In the genomic region with DNA sequence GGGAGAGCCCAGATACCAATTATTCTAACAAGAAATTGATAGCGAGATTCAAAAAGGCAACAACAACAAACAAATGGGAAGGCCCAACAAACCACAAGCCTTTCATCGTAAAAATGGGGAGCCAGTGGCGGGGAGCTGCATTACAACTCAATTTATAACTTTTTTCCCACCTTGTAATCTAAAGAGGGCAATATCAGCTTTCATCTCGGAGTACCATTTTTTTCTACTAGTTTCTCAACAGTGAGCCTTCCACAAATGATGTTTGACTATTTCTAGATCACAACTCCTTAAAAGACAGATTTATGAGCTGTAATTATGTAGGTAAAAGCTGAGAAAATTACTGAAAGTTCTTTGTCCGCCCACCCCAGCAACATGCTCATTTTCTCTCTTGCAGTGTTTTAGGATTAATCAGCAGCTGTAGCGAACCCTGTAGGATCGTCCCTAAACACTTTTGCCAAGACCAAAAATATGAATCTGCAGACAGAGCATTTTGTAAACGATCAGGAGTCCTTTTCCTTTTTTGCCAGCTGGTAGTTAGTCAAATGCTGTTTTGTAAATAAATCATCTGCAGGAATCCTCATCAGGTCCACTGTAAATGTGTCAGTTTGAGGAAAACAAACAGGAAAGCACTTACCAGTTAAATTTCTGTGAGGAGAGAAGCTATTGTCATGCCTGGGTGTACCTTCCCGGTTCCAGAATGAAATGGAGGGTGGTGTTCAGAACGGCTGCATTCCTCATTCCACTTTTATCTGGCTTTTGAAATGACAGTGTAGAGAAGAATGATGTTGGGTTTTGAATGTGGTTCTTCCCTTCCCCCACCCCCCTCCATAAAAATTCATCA, we compare ENCODE assay signal across 9 cellular contexts. TPM values are rescaled to one million over a fixed set of nuclear protein-coding genes. Genes with fewer than 3 reads are reported as not detected.
DNase-seq lines count a peak whose midpoint lies in the region; ATAC-seq, FAIRE-seq and TF ChIP-seq lines count a peak whose summit lies in the region.
"Had no signal": no experiment of that assay in that cellular context is flagged by ENCODE, and none has a peak within 500 bp of the region (broad histone marks: within the 10 kb centered on the region; RNA-seq: fewer than 3 reads in every experiment).

No MANE protein-coding gene starts in this region.

- no peak for TF ChIP-seq POLR2A in A549 (IDR thresholded peaks at IDR 0.05; ENCODE audit: low read length)

- no peak for DNase-seq in A549 (ENCODE audit: low read depth in 1 of 2, low spot score in 1 of 2)
- DNase-seq in HS-27A (ENCODE audit: low read depth): peak; percentile 46
- peak; percentile 63 for DNase-seq in astrocyte (ENCODE audit: low read depth)
- peak; percentile 39 for DNase-seq in kidney tubule cell (ENCODE audit: low spot score)
- DNase-seq in glutamatergic neuron: no peak
- no peak for DNase-seq in activated CD4-positive, alpha-beta T cell treated with anti-CD3 and anti-CD28 coated beads, Interleukin-2, amount 10 ng/mL, durations not matched to agents 7 days and 5 days
- DNase-seq in RPMI8226: no peak
- no peak for DNase-seq in pancreas
- DNase-seq: activated CD8-positive, alpha-beta T cell treated with anti-CD3 and anti-CD28 coated beads, Interleukin-2, amount 10 ng/mL, durations not matched to agents 7 days and 5 days had no signal

- peak overlapping the region; percentile 53 for H2AFZ ChIP-seq in astrocyte (ENCODE audit: low read depth, low read length)

- H3K9me3 Mint-ChIP-seq in astrocyte (ENCODE audit: unreplicated experiment) (no peaks in the 10 kb centered on the region), glutamatergic neuron (ENCODE audit: unreplicated experiment) (no peaks in the 10 kb centered on the region)
- H3K9me3 Mint-ChIP-seq in activated CD4-positive, alpha-beta T cell treated with anti-CD3 and anti-CD28 coated beads, Interleukin-2, amount 10 ng/mL, durations not matched to agents 7 days and 5 days: no peaks in the 10 kb centered on the region

- FAIRE-seq in A549 (lab: Jason Lieb, UNC): no peak
- peak; percentile 56 for FAIRE-seq in astrocyte (lab: Jason Lieb, UNC)
- FAIRE-seq in pancreas (lab: Jason Lieb, UNC): no peak

- no peaks in the 10 kb centered on the region for H3K36me3 Mint-ChIP-seq in astrocyte (ENCODE audit: low read depth, unreplicated experiment)
- H3K36me3 Mint-ChIP-seq in glutamatergic neuron (ENCODE audit: unreplicated experiment): no peaks in the 10 kb centered on the region
- H3K36me3 Mint-ChIP-seq in activated CD4-positive, alpha-beta T cell treated with anti-CD3 and anti-CD28 coated beads, Interleukin-2, amount 10 ng/mL, durations not matched to agents 7 days and 5 days (ENCODE audit: low read depth): no peaks in the 10 kb centered on the region

- H3K27me3 Mint-ChIP-seq in astrocyte (ENCODE audit: low read depth, unreplicated experiment) (no peaks in the 10 kb centered on the region), glutamatergic neuron (ENCODE audit: unreplicated experiment) (peaks cover 2% of the 10 kb centered on the region)
- peaks cover 18% of the 10 kb centered on the region for H3K27me3 Mint-ChIP-seq in activated CD4-positive, alpha-beta T cell treated with anti-CD3 and anti-CD28 coated beads, Interleukin-2, amount 10 ng/mL, durations not matched to agents 7 days and 5 days

- intact Hi-C loops in pancreas (cut with DNase I): no loop called here

- H3K4me3 Mint-ChIP-seq in astrocyte (ENCODE audit: unreplicated experiment) (peak overlapping the region; percentile 89), glutamatergic neuron (ENCODE audit: unreplicated experiment) (no peak overlapping the region)
- H3K4me3 Mint-ChIP-seq in activated CD4-positive, alpha-beta T cell treated with anti-CD3 and anti-CD28 coated beads, Interleukin-2, amount 10 ng/mL, durations not matched to agents 7 days and 5 days: no peak overlapping the region
- H3K4me3 Mint-ChIP-seq: activated CD8-positive, alpha-beta T cell treated with anti-CD3 and anti-CD28 coated beads, Interleukin-2, amount 10 ng/mL, durations not matched to agents 7 days and 5 days had no signal

- POLR2A ChIA-PET in A549 (lab: Yijun Ruan, JAX): no interaction called here
- POLR2A ChIA-PET in activated CD4-positive, alpha-beta T cell treated with anti-CD3 and anti-CD28 coated beads, Interleukin-2, amount 10 ng/mL, durations not matched to agents 7 days and 5 days (lab: Charles Lee): no interaction called here

- peaks cover 7% of the 10 kb centered on the region for H3K79me2 ChIP-seq in astrocyte (ENCODE audit: insufficient read depth, low read length)

- TF ChIP-seq EP300 in A549 (IDR thresholded peaks at IDR 0.05): no peak

- H3K4me2 ChIP-seq in A549: peak overlapping the region; percentile 46
- H3K4me2 ChIP-seq in astrocyte (ENCODE audit: low read length): peak overlapping the region; percentile 89

- peak overlapping the region; percentile 86 for H3K9ac ChIP-seq in astrocyte (ENCODE audit: low read length)

- ATAC-seq in A549 (peak; percentile 54 to 62; a peak in 5 of 6 replicates), pancreas (no peak)
- ATAC-seq: activated CD8-positive, alpha-beta T cell treated with anti-CD3 and anti-CD28 coated beads, Interleukin-2, amount 10 ng/mL, durations not matched to agents 7 days and 5 days had no signal

- peak overlapping the region; percentile 94 for H3K27ac Mint-ChIP-seq in astrocyte (ENCODE audit: unreplicated experiment)
- H3K27ac Mint-ChIP-seq in glutamatergic neuron (ENCODE audit: unreplicated experiment): no peak overlapping the region
- H3K27ac Mint-ChIP-seq in activated CD4-positive, alpha-beta T cell treated with anti-CD3 and anti-CD28 coated beads, Interleukin-2, amount 10 ng/mL, durations not matched to agents 7 days and 5 days: no peak overlapping the region
- H3K27ac Mint-ChIP-seq: activated CD8-positive, alpha-beta T cell treated with anti-CD3 and anti-CD28 coated beads, Interleukin-2, amount 10 ng/mL, durations not matched to agents 7 days and 5 days had no signal

- no peaks in the 10 kb centered on the region for H4K20me1 ChIP-seq in astrocyte (ENCODE audit: insufficient read depth, low read length)

- CTCF ChIA-PET in A549 (lab: Yijun Ruan, JAX): interaction anchor here (0.6 to 1.0 kb wide), 4 partner anchors 11 to 848 kb away, joined by 3 to 4 read pairs (median 3); no protein-coding TSS in a partner anchor
- CTCF ChIA-PET in activated CD4-positive, alpha-beta T cell treated with anti-CD3 and anti-CD28 coated beads, Interleukin-2, amount 10 ng/mL, durations not matched to agents 7 days and 5 days (lab: Charles Lee): interaction anchor here (0.6 to 1.0 kb wide), 2 partner anchors 9 to 205 kb away, joined by 3 to 6 read pairs; no protein-coding TSS in a partner anchor

- TF ChIP-seq CTCF in A549 (IDR thresholded peaks at IDR 0.05) (no peak), astrocyte (IDR thresholded peaks at IDR 0.05; ENCODE audit: insufficient read depth, low read depth, low read length) (peak; percentile 7), glutamatergic neuron (IDR thresholded peaks at IDR 0.05; ENCODE audit: partially characterized antibody, unreplicated experiment) (no peak), pancreas (IDR thresholded peaks at IDR 0.05) (no peak)

- H3K9me3 ChIP-seq in A549 (no peaks in the 10 kb centered on the region), astrocyte (ENCODE audit: insufficient read depth, low read depth, low read length) (no peaks in the 10 kb centered on the region), pancreas (no peaks in the 10 kb centered on the region)

- TF ChIP-seq RAD21 in A549 (conservative IDR thresholded peaks at IDR 0.05 in 1 of 2, IDR thresholded peaks at IDR 0.05 in 1 of 2): no peak

- H3K27ac ChIP-seq in A549 (peak overlapping the region; percentile 41 to 52; a peak in 3 of 6 replicates), astrocyte (ENCODE audit: low read depth, low read length) (peak overlapping the region; percentile 75), pancreas (no peak overlapping the region)

- 53% methylated on average over 10 of the region's 10 CpGs for WGBS in A549 (ENCODE audit: missing lambda C conversion rate)
- 44 to 45% methylated on average over 10 of the region's 10 CpGs for WGBS in pancreas, 2 donors

- H3K4me3 ChIP-seq in A549 (no peak overlapping the region; the same call in 2 of the 3 replicates), astrocyte (ENCODE audit: insufficient read depth, low read depth, low read length) (peak overlapping the region; percentile 70), pancreas (no peak overlapping the region)

- peaks cover 15% of the 10 kb centered on the region; the same call in 2 of the 3 replicates for H3K4me1 ChIP-seq in A549
- peaks cover 14% of the 10 kb centered on the region for H3K4me1 ChIP-seq in astrocyte (ENCODE audit: insufficient read depth, low read length)
- H3K4me1 ChIP-seq in pancreas: no peaks in the 10 kb centered on the region

- H3K36me3 ChIP-seq in astrocyte (ENCODE audit: insufficient read depth, low read length) (no peaks in the 10 kb centered on the region), pancreas (no peaks in the 10 kb centered on the region)

- H3K27me3 ChIP-seq in astrocyte (ENCODE audit: insufficient read depth, low read length) (peaks cover 3% of the 10 kb centered on the region), pancreas (no peaks in the 10 kb centered on the region)

- H3K4me1 Mint-ChIP-seq in astrocyte (ENCODE audit: low read depth, unreplicated experiment): peaks cover 23% of the 10 kb centered on the region
- peaks cover 9% of the 10 kb centered on the region for H3K4me1 Mint-ChIP-seq in glutamatergic neuron (ENCODE audit: low read depth, unreplicated experiment)
- H3K4me1 Mint-ChIP-seq in activated CD4-positive, alpha-beta T cell treated with anti-CD3 and anti-CD28 coated beads, Interleukin-2, amount 10 ng/mL, durations not matched to agents 7 days and 5 days: peaks cover 7% of the 10 kb centered on the region

RNA-seq across cellular contexts. Expression of gene EEF1B2, which starts 53.2 kb away (rescaled TPM):
- polyA plus RNA-seq in A549 (2011; rRNA removed) (839 and 1,363 TPM in 2 replicates), A549 (2017; fragmentation: RNase III; extraction: RNeasy Plus Mini Kit Qiagen cat#74134 plus additional on column Dnase treatment) (1,005 to 1,061 TPM (median 1,035 TPM) in 3 replicates), pancreas (100 to 1,000 TPM; 429 to 531 TPM)
- polyA plus RNA-seq in A549 (2012; cell fraction: cytosol; rRNA removed): 930 and 1,028 TPM in 2 replicates
- polyA plus RNA-seq in A549 (2012; cell fraction: nucleus; rRNA removed): 344 and 371 TPM in 2 replicates
- 463 and 573 TPM in 2 replicates for polyA minus RNA-seq in A549 (2011; rRNA and poly(A)+ RNA removed)
- total RNA-seq in astrocyte (518 and 546 TPM in 2 replicates), glutamatergic neuron (ENCODE audit: unreplicated experiment) (246 TPM), pancreas (100 to 1,000 TPM; 390 to 817 (median 562) TPM)
- 100 to 1,000 TPM; 639 to 650 TPM for total RNA-seq in activated CD4-positive, alpha-beta T cell treated with anti-CD3 and anti-CD28 coated beads, Interleukin-2, amount 10 ng/mL, durations not matched to agents 7 days and 5 days

RNA-seq across cellular contexts. Expression of gene NDUFS1, which starts 53.6 kb away (rescaled TPM):
- polyA plus RNA-seq in A549 (2011; rRNA removed) (126 and 134 TPM in 2 replicates), A549 (2017; fragmentation: RNase III; extraction: RNeasy Plus Mini Kit Qiagen cat#74134 plus additional on column Dnase treatment) (78.7 to 86.7 TPM (median 82.7 TPM) in 3 replicates), pancreas (10 to 100 TPM in 1 of 2 donors, 1 to 10 TPM in 1; 7.3 to 15.7 TPM)
- polyA plus RNA-seq in A549 (2012; cell fraction: cytosol; rRNA removed): 47.2 and 48.2 TPM in 2 replicates
- 32.8 and 48.6 TPM in 2 replicates for polyA plus RNA-seq in A549 (2012; cell fraction: nucleus; rRNA removed)
- 70.6 and 106 TPM in 2 replicates for polyA minus RNA-seq in A549 (2011; rRNA and poly(A)+ RNA removed)
- total RNA-seq in astrocyte (97.2 and 100 TPM in 2 replicates), glutamatergic neuron (ENCODE audit: unreplicated experiment) (114 TPM), pancreas (10 to 100 TPM; 24.5 to 42.1 (median 33.5) TPM)
- total RNA-seq in activated CD4-positive, alpha-beta T cell treated with anti-CD3 and anti-CD28 coated beads, Interleukin-2, amount 10 ng/mL, durations not matched to agents 7 days and 5 days: 10 to 100 TPM; 58.9 to 64.9 TPM

Comparison
In these comparisons a context has a peak if more than half of its experiments do, and no peak if none do; other contexts are left out.
1. ATAC-seq: peak in A549 (2 of 2); none in pancreas (0 of 4).
2. DNase-seq: peak in HS-27A (single experiment), astrocyte (single experiment) and kidney tubule cell (single experiment); none in A549 (0 of 2), glutamatergic neuron (single experiment), activated CD4-positive, alpha-beta T cell treated with anti-CD3 and anti-CD28 coated beads, Interleukin-2, amount 10 ng/mL, durations not matched to agents 7 days and 5 days (single experiment), RPMI8226 (single experiment) and pancreas (0 of 6).
3. H3K27ac ChIP-seq: peak in A549 (2 of 2) and astrocyte (single experiment); none in pancreas (0 of 4).